Comparison of ENCODE assay signal across 8 cellular contexts in genomic region chr17:32006957-32007462, GRCh38. TPM values are rescaled to one million over a fixed set of nuclear protein-coding genes. Genes with fewer than 3 reads are reported as not detected.
DNase-seq lines count a peak whose midpoint lies in the region; ATAC-seq, FAIRE-seq and TF ChIP-seq lines count a peak whose summit lies in the region.

LRRC37B (plus strand) TSS chr17:32007383; CDS start chr17:32021393, 14,010 bp downstream.

- H3K36me3 ChIP-seq in pancreas (no peaks in the 10 kb centered on the region), thymus (ENCODE audit: control insufficient read depth, insufficient read depth) (no peaks in the 10 kb centered on the region)

- FAIRE-seq in pancreas (lab: Jason Lieb, UNC), result no peak

- WGBS in pancreas, 2 donors, result 0 to 1% methylated on average over 44 to 51 of the region's 51 CpGs
- under 1% methylated on average over 51 of the region's 51 CpGs for WGBS in thymus

- peaks cover 0 to 9% (median 4%) of the 10 kb centered on the region in 3 donors for H3K4me1 ChIP-seq in pancreas
- H3K4me1 ChIP-seq in thymus (ENCODE audit: control insufficient read depth, insufficient read depth, low read length), result peaks cover 4% of the 10 kb centered on the region

- peak within 1 kb of the TSS; percentile 87 to 95 for H3K27ac Mint-ChIP-seq in activated naive CD4-positive, alpha-beta T cell treated with anti-CD3 and anti-CD28 coated beads, Interleukin-2, amount 50 U/mL, for 72 hours

- peak; percentile 97 to 99 (median 98) for TF ChIP-seq CTCF in pancreas (IDR thresholded peaks at IDR 0.05)

- peak within 1 kb of the TSS; percentile 55 to 93 (median 84) for H3K4me3 ChIP-seq in pancreas
- H3K4me3 ChIP-seq in thymus (ENCODE audit: low read length), result peak within 1 kb of the TSS; percentile 89

- intact Hi-C loops in head of caudate nucleus (cut with DNase I), result loop anchor here (5.0 kb wide), 1 partner anchor 135 kb away; the partner anchor contains the start of gene RHOT1
- intact Hi-C loops in pancreas (cut with DNase I), result loop anchor here in 1 of 3 donors (10.0 kb wide), 1 partner anchor 128 kb away; no protein-coding TSS in a partner anchor

- no peaks in the 10 kb centered on the region for H3K9me3 Mint-ChIP-seq in activated naive CD4-positive, alpha-beta T cell treated with anti-CD3 and anti-CD28 coated beads, Interleukin-2, amount 50 U/mL, for 72 hours

- DNase-seq in GDM1 (lab: John Stamatoyannopoulos, UW) (peak; percentile 81), HCEC 1CT (peak; percentile 69), MV-4-11 (lab: John Stamatoyannopoulos, UW) (peak; percentile 68), SKM-1 (lab: John Stamatoyannopoulos, UW; ENCODE audit: unreplicated experiment) (peak; percentile 83), head of caudate nucleus (peak; percentile 69 to 95 (median 90)), pancreas (peak; percentile 78 to 97 (median 88))
- peak; percentile 88 to 93 for DNase-seq in activated naive CD4-positive, alpha-beta T cell treated with anti-CD3 and anti-CD28 coated beads, Interleukin-2, amount 50 U/mL, for 72 hours (ENCODE audit: low spot score in 2 of 2)

- H3K27ac ChIP-seq in pancreas (peak within 1 kb of the TSS; percentile 35 to 80 (median 64)), thymus (ENCODE audit: low read depth) (peak within 1 kb of the TSS; percentile 82)

- peaks cover 7 to 22% of the 10 kb centered on the region in 2 donors for H3K36me3 Mint-ChIP-seq in activated naive CD4-positive, alpha-beta T cell treated with anti-CD3 and anti-CD28 coated beads, Interleukin-2, amount 50 U/mL, for 72 hours

- ATAC-seq in activated naive CD4-positive, alpha-beta T cell treated with anti-CD3 and anti-CD28 coated beads, Interleukin-2, amount 50 U/mL, for 72 hours, result peak; percentile 92 to 95
- ATAC-seq in pancreas, result peak; percentile 97 to 99 (median 98)

- H3K27me3 ChIP-seq in pancreas (no peaks in the 10 kb centered on the region), thymus (ENCODE audit: control insufficient read depth, insufficient read depth) (no peaks in the 10 kb centered on the region)

- H3K9me3 ChIP-seq in pancreas (no peaks in the 10 kb centered on the region), thymus (ENCODE audit: control insufficient read depth) (no peaks in the 10 kb centered on the region)

RNA-seq across cellular contexts. Expression of gene LRRC37B, which starts in this region (rescaled TPM):
- total RNA-seq in activated naive CD4-positive, alpha-beta T cell treated with anti-CD3 and anti-CD28 coated beads, Interleukin-2, amount 50 U/mL, for 72 hours, result 10 to 100 TPM; 18.3 to 27.9 TPM
- total RNA-seq in pancreas, result 10 to 100 TPM in 1 of 6 donors, 1 to 10 TPM in 5; 2.9 to 11.0 (median 5.7) TPM
- polyA plus RNA-seq in pancreas, result 10 to 100 TPM in 1 of 2 donors, 1 to 10 TPM in 1; 8.2 to 11.9 TPM
- 31.4 TPM for polyA plus RNA-seq in thymus

Comparison
In these comparisons a context has a peak if more than half of its experiments do, and no peak if none do; other contexts are left out.
1. Peak in every context shown above with its lines: DNase-seq, ATAC-seq, H3K4me3 ChIP-seq and H3K27ac ChIP-seq.